Comparison of ENCODE assay signal across 17 cellular contexts in the genomic region with DNA sequence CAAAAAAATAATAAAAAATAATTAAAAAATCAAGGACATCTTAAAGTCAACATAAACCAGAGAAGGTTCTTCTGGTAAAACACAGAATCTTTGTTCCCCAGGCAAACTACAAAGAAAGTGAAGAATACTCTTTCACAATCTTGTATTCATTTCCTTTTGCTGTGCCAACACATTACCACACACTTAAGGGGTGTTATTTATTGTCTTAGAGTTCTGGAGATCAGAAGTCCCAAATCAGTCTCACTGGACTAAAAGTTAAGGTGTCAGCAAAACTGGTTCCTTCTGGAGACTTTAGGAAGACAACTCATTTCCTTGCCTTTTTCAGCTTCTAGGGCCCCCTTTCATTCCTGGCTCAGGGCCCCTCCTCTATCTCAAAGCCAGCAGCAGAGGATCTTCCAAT. TPM values are rescaled to one million over a fixed set of nuclear protein-coding genes. Genes with fewer than 3 reads are reported as not detected.
DNase-seq lines count a peak whose midpoint lies in the region; ATAC-seq, FAIRE-seq and TF ChIP-seq lines count a peak whose summit lies in the region.
"Had no signal": no experiment of that assay in that cellular context is flagged by ENCODE, and none has a peak within 500 bp of the region (broad histone marks: within the 10 kb centered on the region; RNA-seq: fewer than 3 reads in every experiment).

No MANE protein-coding gene starts in this region.

- H3K9me3 ChIP-seq in left ventricle myocardium inferior (replicated peaks) (peaks cover 20% of the 10 kb centered on the region), SK-N-MC (ENCODE audit: low read depth, low read length) (no peaks in the 10 kb centered on the region)
- H3K9me3 ChIP-seq: SK-N-SH, thyroid gland had no signal

- no peaks in the 10 kb centered on the region for H3K4me1 ChIP-seq in left ventricle myocardium inferior

- DNase-seq in Right ventricle myocardium inferior (ENCODE audit: missing footprints) (no peak), left ventricle myocardium inferior (no peak), SK-N-MC (ENCODE audit: low read depth, low spot score) (peak; percentile 90), globus pallidus (ENCODE audit: low spot score) (peak; percentile 50), stromal cell of bone marrow (ENCODE audit: low read depth) (peak; percentile 42), NCI-H2081 (lab: John Stamatoyannopoulos, UW) (no peak), NCI-H1105 (lab: John Stamatoyannopoulos, UW) (no peak), RCC 7860 (ENCODE audit: low spot score) (no peak)
- DNase-seq: ACHN; aorta; cortex of kidney; erythroblast; hypothalamus; left cardiac atrium; naive thymus-derived CD8-positive, alpha-beta T cell; SK-N-SH; thyroid gland had no signal

- no peak for TF ChIP-seq CTCF in left ventricle myocardium inferior (IDR thresholded peaks at IDR 0.05; ENCODE audit: borderline replicate concordance)

- intact Hi-C loops in Right ventricle myocardium inferior (cut with DNase I) (no loop called here), left ventricle myocardium inferior (cut with micrococcal nuclease) (no loop called here)

- no peak overlapping the region for H3K9ac ChIP-seq in SK-N-MC (ENCODE audit: insufficient read length)
- H3K9ac ChIP-seq: SK-N-SH had no signal

- H3K4me3 ChIP-seq in left ventricle myocardium inferior (no peak overlapping the region), SK-N-MC (peak overlapping the region; percentile 1; the same call in 1 of the 2 replicates)
- H3K4me3 ChIP-seq: thyroid gland had no signal

- FAIRE-seq in RCC 7860 (lab: Jason Lieb, UNC), result no peak

- H3K36me3 ChIP-seq in left ventricle myocardium inferior (no peaks in the 10 kb centered on the region), SK-N-MC (ENCODE audit: insufficient read depth, low read length) (no peaks in the 10 kb centered on the region)
- H3K36me3 ChIP-seq: thyroid gland had no signal

- peak; percentile 26 for ATAC-seq in Right ventricle myocardium inferior
- ATAC-seq: naive thymus-derived CD8-positive, alpha-beta T cell had no signal

- no peaks in the 10 kb centered on the region for H3K27me3 ChIP-seq in left ventricle myocardium inferior (ENCODE audit: low read depth)
- H3K27me3 ChIP-seq: thyroid gland had no signal

- H3K27ac ChIP-seq in left ventricle myocardium inferior (replicated peaks) (no peak overlapping the region), SK-N-MC (peak overlapping the region; percentile 93)
- H3K27ac ChIP-seq: thyroid gland had no signal

RNA-seq across cellular contexts. Expression of a gene that starts 12.2 kb away (rescaled TPM):
- total RNA-seq in Right ventricle myocardium inferior, result 91.9 TPM
- 92.2 TPM for total RNA-seq in left ventricle myocardium inferior

Comparison
In these comparisons a context has a peak if more than half of its experiments do, and no peak if none do; other contexts are left out.
1. DNase-seq: peak in SK-N-MC (single experiment), globus pallidus (single experiment) and stromal cell of bone marrow (single experiment); none in Right ventricle myocardium inferior (single experiment), left ventricle myocardium inferior (single experiment), NCI-H2081 (0 of 2), NCI-H1105 (single experiment) and RCC 7860 (single experiment).